38 cellular contexts compared by ENCODE assay signal in the genomic region with DNA sequence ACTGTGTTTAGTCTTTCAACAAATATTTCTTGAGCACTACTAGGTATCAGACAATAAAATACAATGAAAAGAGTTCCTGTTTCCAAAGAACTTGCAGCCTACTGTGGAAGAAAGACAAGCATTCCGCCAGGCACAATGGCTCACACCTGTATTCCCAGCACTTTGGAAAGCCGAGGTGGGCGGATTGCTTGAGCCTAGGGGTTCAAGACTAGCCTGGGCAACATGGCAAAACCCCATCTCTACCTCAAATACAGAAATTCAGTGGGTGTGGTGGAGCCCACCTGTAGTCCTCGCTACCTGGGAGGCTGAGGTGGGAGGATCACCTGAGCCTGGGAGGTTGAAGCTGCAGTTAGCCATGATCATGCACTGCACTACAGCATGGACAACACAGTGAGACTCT. TPM values are rescaled to one million over a fixed set of nuclear protein-coding genes. Genes with fewer than 3 reads are reported as not detected.
"Had no signal": no experiment of that assay in that cellular context is flagged by ENCODE, and none has a peak within 500 bp of the region (broad histone marks: within the 10 kb centered on the region; RNA-seq: fewer than 3 reads in every experiment).

No MANE protein-coding gene starts in this region.

- H3K4me2 ChIP-seq: KMS-11 had no signal

- DNase-seq: Karpas-422, Kasumi-1, KBM-7, KG1, MG63, MM.1S, MV-4-11, NCI-H1048, NCI-H1092, NCI-H1092 treated with DMSO at 0.1 percent for 48 hours, NCI-H1105, NCI-H1105 treated with DMSO at 0.1 percent for 48 hours, NCI-H1417, NCI-H1417 treated with DMSO at 0.1 percent for 48 hours, NCI-H1436, NCI-H1436 treated with DMSO at 0.1 percent for 48 hours, NCI-H146, NCI-H1694, NCI-H1694 treated with DMSO at 0.1 percent for 48 hours, NCI-H187, NCI-H187 treated with DMSO at 0.1 percent for 48 hours, NCI-H1930, NCI-H2029, NCI-H2029 treated with DMSO at 0.1 percent for 48 hours, NCI-H2081, NCI-H2081 treated with DMSO at 0.1 percent for 48 hours, NCI-H2107, NCI-H2171, NCI-H2171 treated with DMSO at 0.1 percent for 48 hours, NCI-H2227 treated with DMSO at 0.1 percent for 48 hours, NCI-H226, NCI-H345, NCI-H446, NCI-H446 treated with DMSO at 0.1 percent for 48 hours had no signal

- H3K9ac ChIP-seq: KMS-11 had no signal

- H3K27ac ChIP-seq: KMS-11 had no signal

- H3K4me3 ChIP-seq: MG63 had no signal

- H3K27me3 ChIP-seq: MG63 had no signal

- H3K36me3 ChIP-seq: MG63 had no signal

- H3K9me3 ChIP-seq: MG63 had no signal

RNA-seq across cellular contexts. Expression of gene SVOPL, which starts 6.1 kb away (rescaled TPM):
- total RNA-seq: LHCN-M2, M059J, MCF 10A had no signal
